ENCODE assay signal across 28 cellular contexts in genomic region chr11:113789675-113790320, GRCh38. TPM values are rescaled to one million over a fixed set of nuclear protein-coding genes. Genes with fewer than 3 reads are reported as not detected.
DNase-seq lines count a peak whose midpoint lies in the region; ATAC-seq and TF ChIP-seq lines count a peak whose summit lies in the region.
"Had no signal": no experiment of that assay in that cellular context is flagged by ENCODE, and none has a peak within 500 bp of the region (broad histone marks: within the 10 kb centered on the region; RNA-seq: fewer than 3 reads in every experiment).

No MANE protein-coding gene starts in this region.

- H3K27ac ChIP-seq in right atrium auricular region (no peak overlapping the region), endodermal cell (ENCODE audit: low read depth, low read length) (no peak overlapping the region), trophoblast cell (ENCODE audit: low read depth, low read length) (no peak overlapping the region), colonic mucosa (no peak overlapping the region)
- H3K27ac ChIP-seq: BLaER1, GM23248 had no signal

- no peak overlapping the region for H3K4me2 ChIP-seq in trophoblast cell (ENCODE audit: low read length)
- H3K4me2 ChIP-seq: BLaER1 had no signal

- WGBS in endodermal cell (ENCODE audit: insufficient coverage in 1 of 2, insufficient read length in 1 of 2), 2 experiments: 94 to 98% methylated on average over 23 to 35 of the region's 35 CpGs
- no CpG with 5 or more reads among the region's 35 CpGs for WGBS in trophoblast cell (ENCODE audit: extremely low coverage, insufficient coverage, insufficient read length)

- H4K12ac ChIP-seq in trophoblast cell (ENCODE audit: low read depth, low read length): no peak overlapping the region

- H3K27ac Mint-ChIP-seq in endodermal cell: no peak overlapping the region
- H3K27ac Mint-ChIP-seq: CD4-positive, CD25-positive, alpha-beta regulatory T cell had no signal

- no peak overlapping the region for H2BK12ac ChIP-seq in trophoblast cell (ENCODE audit: low read length)

- TF ChIP-seq CTCF in right atrium auricular region (IDR thresholded peaks at IDR 0.05): no peak
- TF ChIP-seq CTCF in endodermal cell (conservative IDR thresholded peaks at IDR 0.05): peak; percentile 14
- TF ChIP-seq CTCF in colonic mucosa (IDR thresholded peaks at IDR 0.05): no peak

- H3K9me3 ChIP-seq in right atrium auricular region (no peaks in the 10 kb centered on the region), endodermal cell (ENCODE audit: control insufficient read depth, low read length) (no peaks in the 10 kb centered on the region), trophoblast cell (ENCODE audit: insufficient read depth, low read depth, low read length) (no peaks in the 10 kb centered on the region), colonic mucosa (no peaks in the 10 kb centered on the region)
- H3K9me3 ChIP-seq: BLaER1, MG63 had no signal

- no peaks in the 10 kb centered on the region for H3K36me3 ChIP-seq in right atrium auricular region
- no peaks in the 10 kb centered on the region for H3K36me3 ChIP-seq in H7 (replicated peaks; ENCODE audit: control insufficient read depth, insufficient read depth, low read length)
- H3K36me3 ChIP-seq in endodermal cell (ENCODE audit: control insufficient read depth, insufficient read depth, low read length): no peaks in the 10 kb centered on the region
- H3K36me3 ChIP-seq in trophoblast cell (ENCODE audit: control insufficient read depth in 1 of 2, insufficient read depth in 2 of 2, low read length in 2 of 2): no peaks in the 10 kb centered on the region
- H3K36me3 ChIP-seq in colonic mucosa: no peaks in the 10 kb centered on the region
- H3K36me3 ChIP-seq: BLaER1, MG63 had no signal

- ATAC-seq in Right ventricle myocardium inferior (no peak), GM19395 (IDR thresholded peaks at IDR 0.05; ENCODE audit: unreplicated experiment) (no peak)
- ATAC-seq: PC-3 had no signal

- H2AFZ ChIP-seq in trophoblast cell (ENCODE audit: insufficient read depth, low read length, poor library complexity): no peak overlapping the region
- H2AFZ ChIP-seq: GM23248 had no signal

- H3K79me2 ChIP-seq in trophoblast cell (ENCODE audit: control insufficient read depth, insufficient read depth, low read length, poor library complexity): no peaks in the 10 kb centered on the region

- H3K14ac ChIP-seq in trophoblast cell (ENCODE audit: low read length): no peak overlapping the region

- H2BK5ac ChIP-seq in trophoblast cell (ENCODE audit: low read depth, low read length, poor library complexity): no peak overlapping the region

- H2AK5ac ChIP-seq in trophoblast cell (ENCODE audit: low read length): no peak overlapping the region

- no peak overlapping the region for H3K4ac ChIP-seq in trophoblast cell (ENCODE audit: low read depth, low read length)

- H3K9ac ChIP-seq in endodermal cell (ENCODE audit: extremely low read depth, low read length, poor library complexity, severe bottlenecking): no peak overlapping the region
- no peak overlapping the region for H3K9ac ChIP-seq in trophoblast cell (ENCODE audit: low read length)
- H3K9ac ChIP-seq in colonic mucosa (ENCODE audit: low read depth in 2 of 2, low read length in 2 of 2): no peak overlapping the region
- H3K9ac ChIP-seq: BLaER1, GM23248 had no signal

- no peaks in the 10 kb centered on the region for H3K9me3 Mint-ChIP-seq in endodermal cell
- H3K9me3 Mint-ChIP-seq: CD4-positive, CD25-positive, alpha-beta regulatory T cell had no signal

- no peak overlapping the region for H3K23ac ChIP-seq in trophoblast cell (ENCODE audit: low read length)

- no peak overlapping the region for H3K18ac ChIP-seq in trophoblast cell (ENCODE audit: low read length)

- H3K4me3 Mint-ChIP-seq in endodermal cell: no peak overlapping the region

- no peak overlapping the region for H4K8ac ChIP-seq in trophoblast cell (ENCODE audit: low read depth, low read length)

- H3K4me3 ChIP-seq in right atrium auricular region (no peak overlapping the region), H7 (ENCODE audit: insufficient read depth, low read depth, low read length) (no peak overlapping the region), endodermal cell (ENCODE audit: low read length) (no peak overlapping the region), trophoblast cell (ENCODE audit: low read depth, low read length) (no peak overlapping the region), colonic mucosa (no peak overlapping the region)
- H3K4me3 ChIP-seq: BLaER1, GM23248, MG63 had no signal

- H3K4me1 ChIP-seq in right atrium auricular region (no peaks in the 10 kb centered on the region), endodermal cell (ENCODE audit: control insufficient read depth, insufficient read depth, low read length) (no peaks in the 10 kb centered on the region), trophoblast cell (ENCODE audit: control insufficient read depth in 1 of 2, insufficient read depth in 2 of 2, low read length in 2 of 2) (no peaks in the 10 kb centered on the region), colonic mucosa (no peaks in the 10 kb centered on the region)
- H3K4me1 ChIP-seq: BLaER1 had no signal

- intact Hi-C loops in Right ventricle myocardium inferior (cut with DNase I) (loop anchor here (10.0 kb wide), 1 partner anchor 485 kb away; no protein-coding TSS in a partner anchor), colonic mucosa (cut with DNase I) (no loop called here)

- H3K36me3 Mint-ChIP-seq in endodermal cell (ENCODE audit: low read depth): no peaks in the 10 kb centered on the region
- H3K36me3 Mint-ChIP-seq: CD4-positive, CD25-positive, alpha-beta regulatory T cell had no signal

- no peaks in the 10 kb centered on the region for H3K4me1 Mint-ChIP-seq in endodermal cell
- H3K4me1 Mint-ChIP-seq: CD4-positive, CD25-positive, alpha-beta regulatory T cell had no signal

- no peak overlapping the region for H4K91ac ChIP-seq in trophoblast cell (ENCODE audit: low read depth, low read length)

- H3K27me3 Mint-ChIP-seq in endodermal cell (ENCODE audit: insufficient read depth): peaks cover 14% of the 10 kb centered on the region

- H2BK120ac ChIP-seq in trophoblast cell (ENCODE audit: insufficient read depth, low read length, poor library complexity): no peak overlapping the region

- no peaks in the 10 kb centered on the region for H3K79me1 ChIP-seq in trophoblast cell (ENCODE audit: low read length)

- DNase-seq in Right ventricle myocardium inferior (ENCODE audit: missing footprints) (peak; percentile 69), right atrium auricular region (ENCODE audit: low spot score) (no peak), H7 (peak; percentile 37), endodermal cell (peak; percentile 46), trophoblast cell (peak; percentile 5 to 31), colonic mucosa (no peak), NCI-H1436 treated with DMSO at 0.1 percent for 48 hours (lab: John Stamatoyannopoulos, UW) (no peak)
- DNase-seq: CD4-positive, CD25-positive, alpha-beta regulatory T cell; DMS153; GM23248; HCEC 1CT; KG1; MG63; NCI-H1105 treated with DMSO at 0.1 percent for 48 hours; NCI-H2029; NCI-H446; NCI-H524 treated with DMSO at 0.1 percent for 48 hours; NCI-H774; NK-92 treated with Interleukin-12 subunit alpha and Interleukin-12 subunit beta, amount 100 ng/mL, for 24 hours; PC-3; SHP77 had no signal

- no peaks in the 10 kb centered on the region for H3K27me3 ChIP-seq in right atrium auricular region
- no peaks in the 10 kb centered on the region for H3K27me3 ChIP-seq in H7 (ENCODE audit: control insufficient read depth, insufficient read depth, low read length)
- H3K27me3 ChIP-seq in endodermal cell (ENCODE audit: control insufficient read depth, insufficient read depth, low read length, poor library complexity, severe bottlenecking): no peaks in the 10 kb centered on the region
- H3K27me3 ChIP-seq in trophoblast cell (ENCODE audit: insufficient read depth, low read length): no peaks in the 10 kb centered on the region
- no peaks in the 10 kb centered on the region for H3K27me3 ChIP-seq in colonic mucosa
- H3K27me3 ChIP-seq: BLaER1, MG63 had no signal

RNA-seq across cellular contexts. Expression of gene CLDN25, which starts 10.2 kb away (rescaled TPM):
- not detected for total RNA-seq in Right ventricle myocardium inferior
- total RNA-seq in right atrium auricular region: not detected
- not detected in 2 replicates for total RNA-seq in H7 (2014; rRNA removed; shearing (Covaris generic))
- total RNA-seq in endodermal cell: not detected
- polyA plus RNA-seq in endodermal cell (2013, experiment 1 of 2): not detected
- polyA plus RNA-seq in endodermal cell (2013, experiment 2 of 2): not detected
- polyA plus RNA-seq in trophoblast cell (2013): not detected in 2 replicates
- not detected for total RNA-seq in colonic mucosa
- total RNA-seq: A172; CD4-positive, CD25-positive, alpha-beta regulatory T cell; Daoy; G401; GM23248; PC-3; RPMI7951; SK-MEL-5 had no signal
- polyA plus RNA-seq: CD4-positive, CD25-positive, alpha-beta regulatory T cell; GM23248 had no signal

RNA-seq across cellular contexts. Expression of gene ZW10, which starts 16.3 kb away (rescaled TPM):
- 9.6 TPM for total RNA-seq in Right ventricle myocardium inferior
- total RNA-seq in right atrium auricular region: 1 to 10 TPM; 7.9 TPM
- total RNA-seq in H7 (2014; rRNA removed; shearing (Covaris generic)): 28.1 and 29.1 TPM in 2 replicates
- 10 to 100 TPM; 24.1 to 26.4 TPM for total RNA-seq in endodermal cell
- polyA plus RNA-seq in endodermal cell (2013, experiment 1 of 2): 24.4 TPM
- 24.8 TPM for polyA plus RNA-seq in endodermal cell (2013, experiment 2 of 2)
- 14.3 and 14.6 TPM in 2 replicates for polyA plus RNA-seq in trophoblast cell (2013)
- total RNA-seq in colonic mucosa: 10 to 100 TPM; 12.3 to 17.8 TPM

Comparison
In these comparisons a context has a peak if more than half of its experiments do, and no peak if none do; other contexts are left out.
1. DNase-seq: peak in Right ventricle myocardium inferior (single experiment), H7 (single experiment), endodermal cell (single experiment) and trophoblast cell (2 of 2); none in right atrium auricular region (single experiment), colonic mucosa (single experiment) and NCI-H1436 treated with DMSO at 0.1 percent for 48 hours (single experiment).